1 cellular context compared by ENCODE assay signal in the genomic region with DNA sequence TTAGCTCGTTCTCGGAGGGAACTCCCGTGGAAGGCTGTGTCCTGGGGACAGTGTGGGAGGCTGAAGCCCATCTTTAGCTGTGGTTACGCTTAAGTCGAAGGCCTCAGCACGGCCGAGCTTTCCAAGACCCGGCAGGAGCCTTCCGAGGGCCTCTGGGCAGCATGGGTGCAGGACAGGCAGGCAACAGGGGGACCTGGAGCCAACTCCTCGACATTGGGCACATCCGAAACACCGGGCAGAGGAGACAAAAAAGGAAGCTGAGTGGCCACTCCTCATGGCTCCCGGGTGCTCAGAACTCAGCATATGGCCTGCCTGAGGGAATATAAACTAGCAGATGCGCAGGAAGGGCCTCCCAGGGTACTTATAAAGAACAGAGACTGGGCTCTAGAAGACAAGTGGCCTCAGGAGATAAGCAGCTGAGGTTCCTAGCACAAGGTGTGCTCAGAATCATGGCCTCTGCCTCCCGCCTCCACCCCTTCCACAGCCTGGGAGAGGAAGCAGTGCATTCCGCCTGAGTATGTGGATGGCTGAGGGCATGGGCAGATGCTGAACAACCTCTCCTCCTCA.
TF ChIP-seq lines count a peak whose summit lies in the region.

No MANE protein-coding gene starts in this region.

TF ChIP-seq in WTC11, 78 proteins besides CTCF, POLR2A, EP300 and RAD21 (continued from another document):
- TF ChIP-seq, protein P1, sequence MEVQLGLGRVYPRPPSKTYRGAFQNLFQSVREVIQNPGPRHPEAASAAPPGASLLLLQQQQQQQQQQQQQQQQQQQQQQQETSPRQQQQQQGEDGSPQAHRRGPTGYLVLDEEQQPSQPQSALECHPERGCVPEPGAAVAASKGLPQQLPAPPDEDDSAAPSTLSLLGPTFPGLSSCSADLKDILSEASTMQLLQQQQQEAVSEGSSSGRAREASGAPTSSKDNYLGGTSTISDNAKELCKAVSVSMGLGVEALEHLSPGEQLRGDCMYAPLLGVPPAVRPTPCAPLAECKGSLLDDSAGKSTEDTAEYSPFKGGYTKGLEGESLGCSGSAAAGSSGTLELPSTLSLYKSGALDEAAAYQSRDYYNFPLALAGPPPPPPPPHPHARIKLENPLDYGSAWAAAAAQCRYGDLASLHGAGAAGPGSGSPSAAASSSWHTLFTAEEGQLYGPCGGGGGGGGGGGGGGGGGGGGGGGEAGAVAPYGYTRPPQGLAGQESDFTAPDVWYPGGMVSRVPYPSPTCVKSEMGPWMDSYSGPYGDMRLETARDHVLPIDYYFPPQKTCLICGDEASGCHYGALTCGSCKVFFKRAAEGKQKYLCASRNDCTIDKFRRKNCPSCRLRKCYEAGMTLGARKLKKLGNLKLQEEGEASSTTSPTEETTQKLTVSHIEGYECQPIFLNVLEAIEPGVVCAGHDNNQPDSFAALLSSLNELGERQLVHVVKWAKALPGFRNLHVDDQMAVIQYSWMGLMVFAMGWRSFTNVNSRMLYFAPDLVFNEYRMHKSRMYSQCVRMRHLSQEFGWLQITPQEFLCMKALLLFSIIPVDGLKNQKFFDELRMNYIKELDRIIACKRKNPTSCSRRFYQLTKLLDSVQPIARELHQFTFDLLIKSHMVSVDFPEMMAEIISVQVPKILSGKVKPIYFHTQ (CRISPR knock-in tag; IDR thresholded peaks at IDR 0.05) = no peak
- TF ChIP-seq GTF2I (CRISPR knock-in tag; conservative IDR thresholded peaks at IDR 0.05) (no peak), SP1 (CRISPR knock-in tag; conservative IDR thresholded peaks at IDR 0.05) (no peak), ZNF416 (CRISPR knock-in tag; IDR thresholded peaks at IDR 0.05) (no peak), OVOL2 (CRISPR knock-in tag; IDR thresholded peaks at IDR 0.05; ENCODE audit: borderline replicate concordance) (no peak), HMGA2 (CRISPR knock-in tag; IDR thresholded peaks at IDR 0.05) (no peak), CREM (CRISPR knock-in tag; IDR thresholded peaks at IDR 0.05) (no peak), ATF1 (CRISPR knock-in tag; IDR thresholded peaks at IDR 0.05) (no peak), NR1H2 (CRISPR knock-in tag; IDR thresholded peaks at IDR 0.05) (no peak), NFATC4 (CRISPR knock-in tag; IDR thresholded peaks at IDR 0.05) (no peak), NR2C2 (CRISPR knock-in tag; IDR thresholded peaks at IDR 0.05) (no peak)
